15 cellular contexts compared by ENCODE assay signal in genomic region chr17:30000755-30001257, GRCh38.
A peak's percentile ranks its signal among the peaks of the same experiment; 100 is the strongest.
DNase-seq lines count a peak whose midpoint lies in the region; ATAC-seq and TF ChIP-seq lines count a peak whose summit lies in the region.
"Had no signal": no experiment of that assay in that cellular context is flagged by ENCODE, and none has a peak within 500 bp of the region (broad histone marks: within the 10 kb centered on the region; RNA-seq: fewer than 3 reads in every experiment).

No MANE protein-coding gene starts in this region.

- H3K4me3 ChIP-seq in Loucy (ENCODE audit: low read length, poor library complexity, severe bottlenecking), result no peak overlapping the region
- H3K4me3 ChIP-seq in choroid plexus epithelial cell (ENCODE audit: low read depth, low read length), result no peak overlapping the region
- H3K4me3 ChIP-seq: uterus had no signal

- 0 out of 2 replicates have a peak overlapping the region, but pooled peaks have one; percentile 35 for H2AFZ ChIP-seq in Loucy (ENCODE audit: low read length)

- H3F3A ChIP-seq in Loucy (ENCODE audit: low read depth), result no peaks in the 10 kb centered on the region

- no peak overlapping the region for H3K27ac Mint-ChIP-seq in activated naive CD4-positive, alpha-beta T cell treated with anti-CD3 and anti-CD28 coated beads, Interleukin-2, amount 50 U/mL, for 24 hours
- peak overlapping the region; percentile 47 for H3K27ac Mint-ChIP-seq in stimulated activated effector memory CD8-positive, alpha-beta T cell treated with anti-CD3 and anti-CD28 coated beads, Interleukin-12 subunit alpha, Interleukin-12 subunit beta, amount 100 ng/mL, for 72 hours
- H3K27ac Mint-ChIP-seq in stimulated activated naive B cell treated with anti-CD40 and anti-IgM and Interleukin-4, amounts not matched to agents 10 μg/mL and 1 μg/mL and 100 μg/mL, for 72 hours, result no peak overlapping the region
- H3K27ac Mint-ChIP-seq: activated T-helper 2 cell treated with anti-CD3 and anti-CD28 coated beads, Interferon-gamma antibody, Interleukin-2, Interleukin-4, amounts not matched to agents 10 μg/mL and 5 μg/mL and 100 μg/mL, durations not matched to agents 14 hours and 24 hours and 36 hours; progenitor cell of endocrine pancreas had no signal

- H3K36me3 ChIP-seq in Loucy (ENCODE audit: insufficient read depth, low read length), result no peaks in the 10 kb centered on the region
- H3K36me3 ChIP-seq: uterus had no signal

- H3K4me3 Mint-ChIP-seq in activated naive CD4-positive, alpha-beta T cell treated with anti-CD3 and anti-CD28 coated beads, Interleukin-2, amount 50 U/mL, for 24 hours, result peak overlapping the region; percentile 43
- H3K4me3 Mint-ChIP-seq in stimulated activated effector memory CD8-positive, alpha-beta T cell treated with anti-CD3 and anti-CD28 coated beads, Interleukin-12 subunit alpha, Interleukin-12 subunit beta, amount 100 ng/mL, for 72 hours, result no peak overlapping the region
- no peak overlapping the region for H3K4me3 Mint-ChIP-seq in stimulated activated naive B cell treated with anti-CD40 and anti-IgM and Interleukin-4, amounts not matched to agents 10 μg/mL and 1 μg/mL and 100 μg/mL, for 72 hours

- no peak for DNase-seq in activated naive CD4-positive, alpha-beta T cell (lab: John Stamatoyannopoulos, UW)
- DNase-seq in choroid plexus epithelial cell (ENCODE audit: low read depth), result peak; percentile 17
- no peak for DNase-seq in stimulated activated effector memory CD8-positive, alpha-beta T cell treated with anti-CD3 and anti-CD28 coated beads, Interleukin-12 subunit alpha, Interleukin-12 subunit beta, amount 100 ng/mL, for 72 hours (ENCODE audit: low spot score in 2 of 2)
- DNase-seq in stimulated activated naive B cell treated with anti-CD40 and anti-IgM and Interleukin-4, amounts not matched to agents 10 μg/mL and 1 μg/mL and 100 μg/mL, for 72 hours, result no peak
- DNase-seq in NCI-H510A (lab: John Stamatoyannopoulos, UW), result no peak
- DNase-seq in AML-193 (lab: John Stamatoyannopoulos, UW), result no peak
- DNase-seq: aorta; GF-D8; naive thymus-derived CD8-positive, alpha-beta T cell; NCI-H2029 treated with DMSO at 0.1 percent for 48 hours; uterus had no signal

- no peaks in the 10 kb centered on the region for H3K27me3 Mint-ChIP-seq in activated naive CD4-positive, alpha-beta T cell treated with anti-CD3 and anti-CD28 coated beads, Interleukin-2, amount 50 U/mL, for 24 hours
- H3K27me3 Mint-ChIP-seq in stimulated activated naive B cell treated with anti-CD40 and anti-IgM and Interleukin-4, amounts not matched to agents 10 μg/mL and 1 μg/mL and 100 μg/mL, for 72 hours, result no peaks in the 10 kb centered on the region
- H3K27me3 Mint-ChIP-seq: progenitor cell of endocrine pancreas had no signal

- H3K9ac ChIP-seq in Loucy (ENCODE audit: low read depth, low read length, poor library complexity, severe bottlenecking), result no peak overlapping the region

- no peaks in the 10 kb centered on the region for H3K9me3 ChIP-seq in Loucy (ENCODE audit: insufficient read depth, low read depth, low read length)
- H3K9me3 ChIP-seq: uterus had no signal

- no peaks in the 10 kb centered on the region for H3K36me3 Mint-ChIP-seq in activated naive CD4-positive, alpha-beta T cell treated with anti-CD3 and anti-CD28 coated beads, Interleukin-2, amount 50 U/mL, for 24 hours
- no peaks in the 10 kb centered on the region for H3K36me3 Mint-ChIP-seq in stimulated activated effector memory CD8-positive, alpha-beta T cell treated with anti-CD3 and anti-CD28 coated beads, Interleukin-12 subunit alpha, Interleukin-12 subunit beta, amount 100 ng/mL, for 72 hours
- no peaks in the 10 kb centered on the region for H3K36me3 Mint-ChIP-seq in stimulated activated naive B cell treated with anti-CD40 and anti-IgM and Interleukin-4, amounts not matched to agents 10 μg/mL and 1 μg/mL and 100 μg/mL, for 72 hours

- H3K9me2 ChIP-seq in Loucy (replicated peaks; ENCODE audit: low read depth, low read length), result no peaks in the 10 kb centered on the region

- no peaks in the 10 kb centered on the region for H3K9me3 Mint-ChIP-seq in activated naive CD4-positive, alpha-beta T cell treated with anti-CD3 and anti-CD28 coated beads, Interleukin-2, amount 50 U/mL, for 24 hours
- no peaks in the 10 kb centered on the region for H3K9me3 Mint-ChIP-seq in stimulated activated effector memory CD8-positive, alpha-beta T cell treated with anti-CD3 and anti-CD28 coated beads, Interleukin-12 subunit alpha, Interleukin-12 subunit beta, amount 100 ng/mL, for 72 hours
- H3K9me3 Mint-ChIP-seq in stimulated activated naive B cell treated with anti-CD40 and anti-IgM and Interleukin-4, amounts not matched to agents 10 μg/mL and 1 μg/mL and 100 μg/mL, for 72 hours, result no peaks in the 10 kb centered on the region
- H3K9me3 Mint-ChIP-seq: activated T-helper 2 cell treated with anti-CD3 and anti-CD28 coated beads, Interferon-gamma antibody, Interleukin-2, Interleukin-4, amounts not matched to agents 10 μg/mL and 5 μg/mL and 100 μg/mL, durations not matched to agents 14 hours and 24 hours and 36 hours had no signal

- no peak overlapping the region for H3K4me2 ChIP-seq in Loucy (ENCODE audit: low read depth, low read length, poor library complexity, severe bottlenecking)

- peaks cover 14% of the 10 kb centered on the region for H3K4me1 Mint-ChIP-seq in activated naive CD4-positive, alpha-beta T cell treated with anti-CD3 and anti-CD28 coated beads, Interleukin-2, amount 50 U/mL, for 24 hours
- H3K4me1 Mint-ChIP-seq in stimulated activated effector memory CD8-positive, alpha-beta T cell treated with anti-CD3 and anti-CD28 coated beads, Interleukin-12 subunit alpha, Interleukin-12 subunit beta, amount 100 ng/mL, for 72 hours, result peaks cover 10% of the 10 kb centered on the region
- H3K4me1 Mint-ChIP-seq in stimulated activated naive B cell treated with anti-CD40 and anti-IgM and Interleukin-4, amounts not matched to agents 10 μg/mL and 1 μg/mL and 100 μg/mL, for 72 hours, result peaks cover 0 to 11% of the 10 kb centered on the region in 2 donors

- no peaks in the 10 kb centered on the region for H3K79me2 ChIP-seq in Loucy (ENCODE audit: insufficient read depth, low read length)

- no peaks in the 10 kb centered on the region for H3K27me3 ChIP-seq in Loucy (ENCODE audit: insufficient read depth, low read length, poor library complexity, severe bottlenecking)
- H3K27me3 ChIP-seq: uterus had no signal

- ATAC-seq in stimulated activated effector memory CD8-positive, alpha-beta T cell treated with anti-CD3 and anti-CD28 coated beads, Interleukin-12 subunit alpha, Interleukin-12 subunit beta, amount 100 ng/mL, for 72 hours, result peak; percentile 37
- no peak for ATAC-seq in stimulated activated naive B cell treated with anti-CD40 and anti-IgM and Interleukin-4, amounts not matched to agents 10 μg/mL and 1 μg/mL and 100 μg/mL, for 72 hours (replicated peaks)
- ATAC-seq: naive thymus-derived CD8-positive, alpha-beta T cell had no signal

- no peaks in the 10 kb centered on the region for H3K4me1 ChIP-seq in Loucy (ENCODE audit: insufficient read depth, low read length, poor library complexity, severe bottlenecking)
- H3K4me1 ChIP-seq: uterus had no signal

- H4K20me1 ChIP-seq in Loucy (ENCODE audit: insufficient read depth, low read length, poor library complexity, severe bottlenecking), result no peaks in the 10 kb centered on the region

- TF ChIP-seq CTCF in Loucy (conservative IDR thresholded peaks at IDR 0.05; ENCODE audit: low read length) (no peak), choroid plexus epithelial cell (conservative IDR thresholded peaks at IDR 0.05; ENCODE audit: low read depth, low read length) (no peak)
